9 cellular contexts compared by ENCODE assay signal in the genomic region with DNA sequence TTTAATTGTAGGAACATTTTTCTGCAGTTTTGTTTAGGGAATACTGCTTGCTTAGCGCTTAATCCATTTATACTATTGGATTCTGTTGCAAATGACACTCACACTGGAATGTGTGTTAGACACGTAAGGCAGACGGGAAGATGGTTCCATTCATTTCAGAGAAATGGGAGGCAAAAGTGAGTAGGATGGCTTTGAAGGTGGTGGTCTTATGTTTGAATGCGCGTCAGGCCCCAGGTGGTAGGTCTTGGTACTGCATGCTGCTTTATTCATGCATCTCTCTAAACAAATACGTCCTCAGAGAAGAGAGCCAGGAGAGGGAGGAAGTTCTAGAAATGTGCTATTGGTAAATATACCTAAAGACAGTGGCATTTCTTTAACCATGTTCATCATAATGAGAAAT.
A peak's percentile ranks its signal among the peaks of the same experiment; 100 is the strongest.
DNase-seq lines count a peak whose midpoint lies in the region; FAIRE-seq and TF ChIP-seq lines count a peak whose summit lies in the region.
"Had no signal": no experiment of that assay in that cellular context is flagged by ENCODE, and none has a peak within 500 bp of the region (broad histone marks: within the 10 kb centered on the region; RNA-seq: fewer than 3 reads in every experiment).

No MANE protein-coding gene starts in this region.

- TF ChIP-seq CTCF in fibroblast of mammary gland (conservative IDR thresholded peaks at IDR 0.05; ENCODE audit: control insufficient read depth, insufficient read depth, low read depth, low read length) = peak; percentile 38

- FAIRE-seq in urothelium cell line (lab: Jason Lieb, UNC) = no peak

- intact Hi-C loops in head of caudate nucleus (cut with DNase I) = no loop called here
- intact Hi-C loops in posterior cingulate gyrus (cut with DNase I) = no loop called here

- DNase-seq in stimulated activated CD4-positive, alpha-beta T cell treated with anti-CD3 and anti-CD28 coated beads, Interleukin-15, amount 100 ng/mL, for 24 hours = peak; percentile 14
- no peak for DNase-seq in stimulated activated CD4-positive, alpha-beta T cell treated with anti-CD3 and anti-CD28 coated beads, Interleukin-1b, Interleukin-23, amount 100 ng/mL, for 48 hours
- peak; percentile 6 for DNase-seq in OCI-M1 (lab: John Stamatoyannopoulos, UW)
- peak; percentile 1 for DNase-seq in fibroblast of mammary gland (ENCODE audit: low read depth)
- DNase-seq in urothelium cell line (ENCODE audit: low spot score) = peak; percentile 31
- no peak for DNase-seq in NK-92 (lab: John Stamatoyannopoulos, UW; ENCODE audit: unreplicated experiment)
- no peak for DNase-seq in head of caudate nucleus
- no peak for DNase-seq in posterior cingulate gyrus
- DNase-seq: amygdala had no signal

- no peak overlapping the region for H3K4me3 ChIP-seq in fibroblast of mammary gland (ENCODE audit: control insufficient read depth, low read depth, low read length)

Comparison
In these comparisons a context has a peak if more than half of its experiments do, and no peak if none do; other contexts are left out.
1. DNase-seq: peak in stimulated activated CD4-positive, alpha-beta T cell treated with anti-CD3 and anti-CD28 coated beads, Interleukin-15, amount 100 ng/mL, for 24 hours (single experiment), OCI-M1 (single experiment), fibroblast of mammary gland (single experiment) and urothelium cell line (single experiment); none in stimulated activated CD4-positive, alpha-beta T cell treated with anti-CD3 and anti-CD28 coated beads, Interleukin-1b, Interleukin-23, amount 100 ng/mL, for 48 hours (single experiment), NK-92 (single experiment), head of caudate nucleus (0 of 42) and posterior cingulate gyrus (0 of 10).